ENCODE assay signal across 21 cellular contexts in the genomic region with DNA sequence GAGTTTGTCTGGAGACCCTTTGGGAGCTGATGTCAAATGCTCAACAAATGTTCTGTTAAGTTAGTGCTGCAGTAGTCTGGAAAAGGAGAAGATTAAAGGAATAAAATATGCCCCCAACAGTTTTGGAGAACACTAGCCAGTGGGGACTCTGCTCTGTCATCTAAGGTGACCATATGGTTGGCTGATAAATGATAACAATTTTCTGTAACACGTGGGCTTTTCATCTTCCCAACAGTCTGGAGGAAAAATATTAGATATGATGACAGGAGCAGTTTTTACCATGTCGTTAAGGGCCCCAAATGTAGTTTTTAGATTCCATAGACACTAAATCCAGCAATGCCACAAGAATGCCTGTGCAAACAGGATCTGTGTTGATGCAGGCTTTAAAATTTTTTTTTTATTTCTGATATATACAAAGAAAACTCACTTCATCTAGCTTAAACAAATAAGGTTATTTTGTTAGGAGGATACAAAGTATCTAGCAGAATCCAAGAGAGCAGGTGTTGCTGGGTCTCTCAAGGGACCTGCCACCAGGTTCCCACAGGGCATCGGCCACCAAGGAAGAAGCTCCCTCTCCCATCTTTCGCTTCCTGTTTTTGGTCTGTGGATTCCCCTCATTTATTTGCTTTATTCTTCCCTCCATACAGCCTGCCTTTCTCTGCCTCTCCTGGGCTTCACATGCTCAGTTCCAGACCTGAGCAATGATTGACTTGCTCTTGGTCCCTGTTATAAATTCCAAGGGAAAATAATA. TPM values are rescaled to one million over a fixed set of nuclear protein-coding genes. Genes with fewer than 3 reads are reported as not detected.
DNase-seq lines count a peak whose midpoint lies in the region; ATAC-seq, FAIRE-seq and TF ChIP-seq lines count a peak whose summit lies in the region.
"Had no signal": no experiment of that assay in that cellular context is flagged by ENCODE, and none has a peak within 500 bp of the region (broad histone marks: within the 10 kb centered on the region; RNA-seq: fewer than 3 reads in every experiment).

No MANE protein-coding gene starts in this region.

- no peak for DNase-seq in activated CD4-positive, alpha-beta T cell treated with anti-CD3 and anti-CD28 coated beads for 36 hours
- DNase-seq in activated CD4-positive, alpha-beta T cell treated with anti-CD3 and anti-CD28 coated beads for 4 hours = no peak
- DNase-seq in GM19239 (ENCODE audit: insufficient read length, low spot score) (no peak), OCI-LY7 (ENCODE audit: low spot score) (peak; percentile 35), naive B cell (no peak), Ammon's horn (ENCODE audit: low spot score) (no peak), NCI-H1092 treated with DMSO at 0.1 percent for 48 hours (lab: John Stamatoyannopoulos, UW) (no peak), NOMO-1 (lab: John Stamatoyannopoulos, UW; ENCODE audit: unreplicated experiment in 2 of 2) (no peak)
- DNase-seq: DMS79, GM23248, KBM-7, NCI-H1105 treated with DMSO at 0.1 percent for 48 hours, NCI-H187, NCI-H2171, NCI-H446, NCI-H69, Right ventricle myocardium superior, T-helper 1 cell had no signal

- CTCF ChIA-PET in activated CD4-positive, alpha-beta T cell treated with anti-CD3 and anti-CD28 coated beads for 36 hours (lab: Charles Lee) = interaction anchor here (1.1 to 7.4 kb wide), 7 partner anchors 17 to 76 kb away, joined by 3 to 109 read pairs (median 6); no protein-coding TSS in a partner anchor
- CTCF ChIA-PET in OCI-LY7 (lab: Charles Lee; ENCODE audit: unreplicated experiment) = no interaction called here

- BruUV-seq in OCI-LY7 (replicated peaks; lab: Mats Ljungman, UMichigan) = no TSS peak

- intact Hi-C loops in activated CD4-positive, alpha-beta T cell treated with anti-CD3 and anti-CD28 coated beads for 36 hours (cut with DNase I, micrococcal nuclease) = no loop called here
- intact Hi-C loops in OCI-LY7 (cut with micrococcal nuclease; ENCODE audit: unreplicated experiment) = loop anchor here (10.0 kb wide), 1 partner anchor 433 kb away; a partner anchor contains a TSS

- H4K20me1 ChIP-seq in OCI-LY7 (ENCODE audit: insufficient read depth, low read length) = no peaks in the 10 kb centered on the region

- no peaks in the 10 kb centered on the region for H3K9me3 ChIP-seq in OCI-LY7 (ENCODE audit: low read length)

- H3K4me2 ChIP-seq in OCI-LY7 (ENCODE audit: low read length) = peak overlapping the region; percentile 85

- TF ChIP-seq CTCF in OCI-LY7 (conservative IDR thresholded peaks at IDR 0.05; ENCODE audit: low read length) = no peak

- H3K79me2 ChIP-seq in OCI-LY7 (ENCODE audit: insufficient read depth, low read depth, low read length) = no peaks in the 10 kb centered on the region

- no peaks in the 10 kb centered on the region for H3K9me2 ChIP-seq in OCI-LY7 (ENCODE audit: insufficient read depth, low read length)

- H3K9me3 Mint-ChIP-seq in activated CD4-positive, alpha-beta T cell treated with anti-CD3 and anti-CD28 coated beads for 36 hours (ENCODE audit: low read depth) = peaks cover 4% of the 10 kb centered on the region
- peaks cover 0 to 1% (median 0%) of the 10 kb centered on the region in 7 donors for H3K9me3 Mint-ChIP-seq in naive B cell

- peak overlapping the region; percentile 77 for H3K27ac ChIP-seq in OCI-LY7 (ENCODE audit: low read depth, low read length, poor library complexity, severe bottlenecking)
- H3K27ac ChIP-seq: GM23248 had no signal

- H3K27ac Mint-ChIP-seq in activated CD4-positive, alpha-beta T cell treated with anti-CD3 and anti-CD28 coated beads for 36 hours = peak overlapping the region; percentile 11
- H3K27ac Mint-ChIP-seq in naive B cell = peak overlapping the region in 4 of 6 donors; percentile 12 to 92 (median 64)

- no peaks in the 10 kb centered on the region for H3K27me3 Mint-ChIP-seq in activated CD4-positive, alpha-beta T cell treated with anti-CD3 and anti-CD28 coated beads for 36 hours
- no peaks in the 10 kb centered on the region for H3K27me3 Mint-ChIP-seq in naive B cell

- H2AFZ ChIP-seq in OCI-LY7 (ENCODE audit: low read length) = no peak overlapping the region
- H2AFZ ChIP-seq: GM23248 had no signal

- no peak for ATAC-seq in activated CD4-positive, alpha-beta T cell treated with anti-CD3 and anti-CD28 coated beads for 36 hours
- ATAC-seq in naive B cell (ENCODE audit: low read depth in 2 of 2) = no peak
- ATAC-seq: HCT116, SK-N-SH treated with all-trans-retinoic acid at 6 μM for 48 hours had no signal

- FAIRE-seq in GM19239 (lab: Jason Lieb, UNC) = peak; percentile 26
- FAIRE-seq: RCC 7860 had no signal

- POLR2A ChIA-PET in activated CD4-positive, alpha-beta T cell treated with anti-CD3 and anti-CD28 coated beads for 36 hours (lab: Charles Lee) = no interaction called here
- POLR2A ChIA-PET in OCI-LY7 (lab: Charles Lee) = interaction anchor here (1.5 to 3.4 kb wide), 2 partner anchors 9 to 11 kb away, joined by 5 to 18 read pairs; a partner anchor contains a TSS

- H3K4me3 Mint-ChIP-seq in activated CD4-positive, alpha-beta T cell treated with anti-CD3 and anti-CD28 coated beads for 36 hours = no peak overlapping the region
- H3K4me3 Mint-ChIP-seq in naive B cell = no peak overlapping the region

- peaks cover 12% of the 10 kb centered on the region for H3K4me1 Mint-ChIP-seq in activated CD4-positive, alpha-beta T cell treated with anti-CD3 and anti-CD28 coated beads for 36 hours
- peaks cover 21 to 29% (median 22%) of the 10 kb centered on the region in 3 donors for H3K4me1 Mint-ChIP-seq in naive B cell

- H3K36me3 ChIP-seq in OCI-LY7 (ENCODE audit: insufficient read depth, low read length) = no peaks in the 10 kb centered on the region

- H3K4me1 ChIP-seq in OCI-LY7 (ENCODE audit: insufficient read depth, low read length, poor library complexity, severe bottlenecking) = peaks cover 54% of the 10 kb centered on the region

- H3K36me3 Mint-ChIP-seq in activated CD4-positive, alpha-beta T cell treated with anti-CD3 and anti-CD28 coated beads for 36 hours (ENCODE audit: low read depth) = no peaks in the 10 kb centered on the region
- no peaks in the 10 kb centered on the region for H3K36me3 Mint-ChIP-seq in naive B cell

- no peak overlapping the region for H3K4me3 ChIP-seq in OCI-LY7 (ENCODE audit: low read depth, low read length, poor library complexity, severe bottlenecking)
- H3K4me3 ChIP-seq: GM23248 had no signal

RNA-seq across cellular contexts. Expression of a gene that starts 6.2 kb away (rescaled TPM):
- total RNA-seq in activated CD4-positive, alpha-beta T cell treated with anti-CD3 and anti-CD28 coated beads for 36 hours = under 1 TPM; 0.60 to 0.64 TPM
- 0.09 and 0.36 TPM in 2 replicates for total RNA-seq in OCI-LY7 (2014; rRNA removed; shearing (Covaris generic))
- total RNA-seq in OCI-LY7 (2022) = 1.5 and 2.0 TPM in 2 replicates
- polyA plus RNA-seq in naive B cell (ENCODE audit: low read depth in 6 of 6) = not detected

RNA-seq across cellular contexts. Expression of a gene that starts 9.2 kb away (rescaled TPM):
- 10 to 100 TPM; 20.3 to 21.6 TPM for total RNA-seq in activated CD4-positive, alpha-beta T cell treated with anti-CD3 and anti-CD28 coated beads for 36 hours
- 3.3 and 6.0 TPM in 2 replicates for total RNA-seq in OCI-LY7 (2014; rRNA removed; shearing (Covaris generic))
- 18.0 and 19.6 TPM in 2 replicates for total RNA-seq in OCI-LY7 (2022)
- polyA plus RNA-seq in naive B cell (ENCODE audit: low read depth in 6 of 6) = 10 to 100 TPM; 16.5 to 34.4 (median 19.6) TPM
